20 cellular contexts compared by ENCODE assay signal in the genomic region with DNA sequence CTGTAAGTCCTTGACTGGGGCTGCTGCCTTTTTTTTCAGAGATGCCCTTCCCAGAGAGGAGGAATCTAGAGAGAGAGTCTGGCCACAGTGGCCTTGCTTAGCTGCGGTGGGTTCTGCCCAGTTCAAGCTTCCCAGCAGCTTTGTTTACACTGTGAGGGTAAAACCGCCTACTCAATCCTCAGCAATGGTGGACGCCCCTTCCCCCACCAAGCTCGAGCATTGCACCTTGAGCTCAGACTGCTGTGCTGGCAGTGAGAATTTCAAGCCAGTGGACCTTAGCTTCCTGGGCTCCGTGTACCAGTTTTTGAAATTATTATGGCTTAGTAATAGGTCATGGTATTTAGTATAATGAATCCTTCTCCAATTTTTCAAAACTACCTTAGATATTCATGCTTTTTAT.
DNase-seq lines count a peak whose midpoint lies in the region; ATAC-seq, FAIRE-seq and TF ChIP-seq lines count a peak whose summit lies in the region.
"Had no signal": no experiment of that assay in that cellular context is flagged by ENCODE, and none has a peak within 500 bp of the region (broad histone marks: within the 10 kb centered on the region; RNA-seq: fewer than 3 reads in every experiment).

No MANE protein-coding gene starts in this region.

- H4K20me1 ChIP-seq in HepG2 (ENCODE audit: insufficient read depth, low read length) (no peaks in the 10 kb centered on the region), H1 (replicated peaks in 1 of 2; ENCODE audit: control insufficient read depth in 1 of 2, insufficient read depth in 2 of 2, low read length in 2 of 2) (no peaks in the 10 kb centered on the region)

- no peak overlapping the region; the same call in 1 of the 2 replicates for H3K18ac ChIP-seq in H1 (ENCODE audit: extremely low read depth, low read length)

- H3K14ac ChIP-seq in H1 (ENCODE audit: insufficient read length): no peak overlapping the region

- CTCF ChIA-PET in HepG2 (lab: Yijun Ruan, JAX; ENCODE audit: low intra/inter-chr PET ratio, low total read pairs) (no interaction called here), H1 (lab: Charles Lee; ENCODE audit: partially characterized antibody) (no interaction called here)

- no peak for TF ChIP-seq RAD21 in HepG2 (CRISPR knock-in tag; IDR thresholded peaks at IDR 0.05)
- TF ChIP-seq RAD21 in H1 (IDR thresholded peaks at IDR 0.05 in 1 of 2, conservative IDR thresholded peaks at IDR 0.05 in 1 of 2; ENCODE audit: low read depth in 2 of 2, low read length in 2 of 2): no peak

- H3K4me1 ChIP-seq in HepG2 (ENCODE audit: insufficient read depth, low read length): peaks cover 11% of the 10 kb centered on the region
- H3K4me1 ChIP-seq in right lobe of liver: no peaks in the 10 kb centered on the region
- H3K4me1 ChIP-seq in H1 (replicated peaks in 1 of 4; ENCODE audit: control insufficient read depth in 3 of 4, insufficient read depth in 4 of 4, low read length in 3 of 4): no peaks in the 10 kb centered on the region
- H3K4me1 ChIP-seq in pancreas: no peaks in the 10 kb centered on the region

- no peak overlapping the region for H2AK5ac ChIP-seq in H1 (ENCODE audit: low read depth, low read length)

- no peak overlapping the region for H3K23ac ChIP-seq in H1 (ENCODE audit: insufficient read length)

- no peak overlapping the region for H2BK120ac ChIP-seq in H1 (replicated peaks; ENCODE audit: low read depth, low read length)

- FAIRE-seq in HepG2 (lab: Jason Lieb, UNC) (peak; percentile 46), H1 (lab: Jason Lieb, UNC) (no peak), pancreas (lab: Jason Lieb, UNC) (no peak)
- FAIRE-seq: G401.6, GM12892, GM19239 had no signal

- H3K9ac ChIP-seq in HepG2 (ENCODE audit: insufficient read depth, low read depth, low read length) (no peak overlapping the region), H1 (replicated peaks in 1 of 4; ENCODE audit: extremely low read depth in 1 of 4, low read depth in 3 of 4, low read length in 3 of 4) (no peak overlapping the region)

- H3K79me1 ChIP-seq in H1 (ENCODE audit: low read depth, low read length): no peaks in the 10 kb centered on the region

- H2BK12ac ChIP-seq in H1 (ENCODE audit: low read depth, low read length): no peak overlapping the region

- TF ChIP-seq POLR2A in HepG2 (IDR thresholded peaks at IDR 0.05; ENCODE audit: insufficient read depth in 1 of 2, low read depth in 2 of 2, low read length in 2 of 2) (no peak), right lobe of liver (IDR thresholded peaks at IDR 0.05) (no peak), H1 (IDR thresholded peaks at IDR 0.05; ENCODE audit: control extremely low read depth in 1 of 2, low read depth in 2 of 2, low read length in 2 of 2) (no peak)

- in situ Hi-C loops in HepG2 (cut with HindIII; ENCODE audit: extremely low pct_ligation_motif_present, low pct_unique_long_range_greater_than_20kb): no loop called here

- BruUV-seq in HepG2 (replicated peaks; lab: Mats Ljungman, UMichigan): no TSS peak

- H3K9me3 ChIP-seq in HepG2 (ENCODE audit: low read length) (no peaks in the 10 kb centered on the region), right lobe of liver (no peaks in the 10 kb centered on the region), H1 (ENCODE audit: insufficient read depth in 2 of 2, low read depth in 1 of 2, low read length in 1 of 2) (no peaks in the 10 kb centered on the region), pancreas (no peaks in the 10 kb centered on the region)

- WGBS in HepG2 (ENCODE audit: low lambda C conversion rate): 1% methylated on average over 5 of the region's 5 CpGs
- 12% methylated on average over 3 of the region's 5 CpGs for WGBS in right lobe of liver (ENCODE audit: insufficient coverage, low coverage, low lambda C conversion rate, missing lambda C conversion rate)
- WGBS in H1 (ENCODE audit: extremely low coverage in 1 of 2, insufficient coverage in 1 of 2, insufficient read length in 1 of 2, insufficient replicate concordance in 2 of 2, low coverage in 1 of 2, low lambda C conversion rate in 2 of 2, missing lambda C conversion rate in 1 of 2), 2 experiments: 80% methylated on average over 5 of the region's 5 CpGs; no CpG with 5 or more reads in 1 of the 2 experiments
- WGBS in pancreas, 2 donors: 14 to 18% methylated on average over 5 of the region's 5 CpGs

- H2BK20ac ChIP-seq in H1 (ENCODE audit: low read length): no peak overlapping the region

- no peak overlapping the region for H2BK15ac ChIP-seq in H1 (ENCODE audit: low read length)

- no peak overlapping the region for H3K56ac ChIP-seq in H1 (replicated peaks; ENCODE audit: insufficient read length, low read depth, low read length)

- no peaks in the 10 kb centered on the region for H3K23me2 ChIP-seq in H1 (ENCODE audit: low read depth, low read length)

- H3K4me3 ChIP-seq in HepG2 (replicated peaks in 1 of 3; ENCODE audit: insufficient read depth in 1 of 3, low read depth in 2 of 3, low read length in 3 of 3) (no peak overlapping the region), right lobe of liver (no peak overlapping the region), H1 (ENCODE audit: extremely low read depth in 1 of 4, insufficient read depth in 2 of 4, low read depth in 3 of 4, low read length in 4 of 4) (no peak overlapping the region), pancreas (no peak overlapping the region)

- H4K5ac ChIP-seq in H1 (ENCODE audit: insufficient read length, low read depth, low read length): no peak overlapping the region

- H3K4ac ChIP-seq in H1 (replicated peaks; ENCODE audit: insufficient read length, low read depth, low read length): no peak overlapping the region

- TF ChIP-seq EP300 in HepG2 (IDR thresholded peaks at IDR 0.05; ENCODE audit: low read depth in 2 of 2, low read length in 2 of 2) (no peak), HepG2 (CRISPR knock-in tag; IDR thresholded peaks at IDR 0.05; ENCODE audit: borderline replicate concordance) (no peak), H1 (IDR thresholded peaks at IDR 0.05; ENCODE audit: borderline replicate concordance in 1 of 2, low read depth in 2 of 2, low read length in 2 of 2) (no peak)

- H3K27ac ChIP-seq in HepG2 (ENCODE audit: extremely low read length, insufficient read depth, low read length): no peak overlapping the region
- H3K27ac ChIP-seq in right lobe of liver: no peak overlapping the region
- H3K27ac ChIP-seq in H1 (ENCODE audit: low read depth, low read length): no peak overlapping the region
- H3K27ac ChIP-seq in pancreas: no peak overlapping the region

- intact Hi-C loops in HepG2 (cut with micrococcal nuclease; ENCODE audit: unreplicated experiment): no loop called here
- intact Hi-C loops in right lobe of liver (cut with DNase I): no loop called here
- intact Hi-C loops in pancreas (cut with DNase I): no loop called here

- no peak overlapping the region for H2BK5ac ChIP-seq in H1 (ENCODE audit: low read depth, low read length)

- no peak for TF ChIP-seq CTCF in HepG2 (CRISPR knock-in tag; IDR thresholded peaks at IDR 0.05)
- no peak for TF ChIP-seq CTCF in right lobe of liver (IDR thresholded peaks at IDR 0.05)
- no peak for TF ChIP-seq CTCF in H1 (IDR thresholded peaks at IDR 0.05; ENCODE audit: control extremely low read depth in 1 of 3, insufficient read depth in 1 of 3, low read depth in 1 of 3, low read length in 3 of 3)
- no peak for TF ChIP-seq CTCF in pancreas (IDR thresholded peaks at IDR 0.05)

- POLR2A ChIA-PET in HepG2 (lab: Yijun Ruan, JAX): no interaction called here
- POLR2A ChIA-PET in H1 (lab: Charles Lee; ENCODE audit: partially characterized antibody): no interaction called here

- no peak overlapping the region for H4K91ac ChIP-seq in H1 (replicated peaks; ENCODE audit: insufficient read length, low read length)

- H2AFZ ChIP-seq in HepG2 (ENCODE audit: low read length) (no peak overlapping the region), H1 (ENCODE audit: low read length) (peak overlapping the region; percentile 90)

- ATAC-seq in HepG2: peak; percentile 77
- ATAC-seq in right lobe of liver: no peak
- ATAC-seq in pancreas: no peak

- H3K4me2 ChIP-seq in HepG2 (ENCODE audit: low read depth, low read length) (peak overlapping the region; percentile 21; the same call in 1 of the 2 replicates), H1 (ENCODE audit: insufficient read depth in 1 of 2, low read depth in 2 of 2, low read length in 2 of 2) (no peak overlapping the region)

- H3K79me2 ChIP-seq in HepG2 (ENCODE audit: insufficient read depth, low read length) (no peaks in the 10 kb centered on the region), H1 (ENCODE audit: control insufficient read depth in 1 of 2, insufficient read depth in 2 of 2, low read length in 2 of 2) (no peaks in the 10 kb centered on the region)

- H3K36me3 ChIP-seq in HepG2 (replicated peaks in 1 of 2; ENCODE audit: control insufficient read depth in 1 of 2, insufficient read depth in 2 of 2, low read length in 2 of 2) (no peaks in the 10 kb centered on the region), right lobe of liver (no peaks in the 10 kb centered on the region), H1 (ENCODE audit: control insufficient read depth in 2 of 4, insufficient read depth in 4 of 4, low read length in 3 of 4) (no peaks in the 10 kb centered on the region), pancreas (no peaks in the 10 kb centered on the region)

- DNase-seq in HepG2 (ENCODE audit: low spot score) (peak; percentile 30), right lobe of liver (no peak), NCI-H510A (lab: John Stamatoyannopoulos, UW) (peak; percentile 10), H1 (ENCODE audit: low read depth in 1 of 2, low spot score in 2 of 2) (no peak), NCI-H2107 treated with DMSO at 0.1 percent for 48 hours (lab: John Stamatoyannopoulos, UW; ENCODE audit: unreplicated experiment) (no peak), dedifferentiated amniotic fluid mesenchymal stem cell (ENCODE audit: extremely low spot score) (no peak), pancreas (no peak)
- DNase-seq: 8988T; C1 segment of cervical spinal cord; Calu3; CD4-positive, alpha-beta memory T cell; COR-L47; DMS53; DMS79 treated with DMSO at 0.1 percent for 48 hours; GOT3; H7; HCEC 1CT had no signal

- H4K8ac ChIP-seq in H1 (ENCODE audit: extremely low read depth, insufficient read depth, low read length): no peak overlapping the region; the same call in 1 of the 2 replicates

- H3K27me3 ChIP-seq in HepG2 (ENCODE audit: control insufficient read depth in 1 of 2, insufficient read depth in 2 of 2, low read length in 2 of 2) (no peaks in the 10 kb centered on the region; a peak in 1 of 5 replicates), right lobe of liver (peaks cover 0 to 5% of the 10 kb centered on the region in 2 donors), H1 (replicated peaks in 1 of 4; ENCODE audit: control insufficient read depth in 3 of 4, extremely low read depth in 1 of 4, insufficient read depth in 3 of 4, low read length in 3 of 4) (no peaks in the 10 kb centered on the region), pancreas (peaks cover 0 to 5% (median 0%) of the 10 kb centered on the region in 4 donors)

TF ChIP-seq in H1, 55 proteins besides CTCF, POLR2A, EP300 and RAD21 (continues in another document):
- TF ChIP-seq, protein P1, sequence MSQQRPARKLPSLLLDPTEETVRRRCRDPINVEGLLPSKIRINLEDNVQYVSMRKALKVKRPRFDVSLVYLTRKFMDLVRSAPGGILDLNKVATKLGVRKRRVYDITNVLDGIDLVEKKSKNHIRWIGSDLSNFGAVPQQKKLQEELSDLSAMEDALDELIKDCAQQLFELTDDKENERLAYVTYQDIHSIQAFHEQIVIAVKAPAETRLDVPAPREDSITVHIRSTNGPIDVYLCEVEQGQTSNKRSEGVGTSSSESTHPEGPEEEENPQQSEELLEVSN (IDR thresholded peaks at IDR 0.05): no peak
- no peak for TF ChIP-seq JUN (IDR thresholded peaks at IDR 0.05; ENCODE audit: low read depth, low read length)

Comparison
In these comparisons a context has a peak if more than half of its experiments do, and no peak if none do; other contexts are left out.
1. DNase-seq: peak in HepG2 (single experiment) and NCI-H510A (single experiment); none in right lobe of liver (0 of 3), H1 (0 of 2), NCI-H2107 treated with DMSO at 0.1 percent for 48 hours (single experiment), dedifferentiated amniotic fluid mesenchymal stem cell (single experiment) and pancreas (0 of 6).